Comparison of ENCODE assay signal across 10 cellular contexts in genomic region chr11:82969811-82970210, GRCh38.
A peak's percentile ranks its signal among the peaks of the same experiment; 100 is the strongest.
DNase-seq lines count a peak whose midpoint lies in the region; ATAC-seq and TF ChIP-seq lines count a peak whose summit lies in the region.
"Had no signal": no experiment of that assay in that cellular context is flagged by ENCODE, and none has a peak within 500 bp of the region (broad histone marks: within the 10 kb centered on the region; RNA-seq: fewer than 3 reads in every experiment).

No MANE protein-coding gene starts in this region.

- TF ChIP-seq CTCF in mammary epithelial cell (conservative IDR thresholded peaks at IDR 0.05 in 1 of 2, IDR thresholded peaks at IDR 0.05 in 1 of 2; ENCODE audit: extremely low read depth in 1 of 2, insufficient read depth in 1 of 2, low read depth in 1 of 2, low read length in 2 of 2), result no peak

- H3K4me3 ChIP-seq in MG63 (no peak overlapping the region), mammary epithelial cell (replicated peaks in 1 of 3; ENCODE audit: insufficient read depth in 1 of 3, low read depth in 2 of 3, low read length in 3 of 3) (no peak overlapping the region)

- no peak overlapping the region for H2AFZ ChIP-seq in mammary epithelial cell (ENCODE audit: low read depth, low read length)

- H3K4me2 ChIP-seq in mammary epithelial cell (ENCODE audit: insufficient read depth, low read depth, low read length), result no peak overlapping the region

- H3K4me1 ChIP-seq in mammary epithelial cell (ENCODE audit: insufficient read depth, low read length), result no peaks in the 10 kb centered on the region

- no peaks in the 10 kb centered on the region for H3K79me2 ChIP-seq in mammary epithelial cell (ENCODE audit: insufficient read depth, low read length)

- in situ Hi-C loops in mammary epithelial cell (cut with MboI; ENCODE audit: low sequenced_read_pairs in 2 of 2), result no loop called here

- no peak overlapping the region for H3K9ac ChIP-seq in mammary epithelial cell (ENCODE audit: insufficient read depth, low read length)

- ATAC-seq in GM18499 (IDR thresholded peaks at IDR 0.05; ENCODE audit: insufficient read depth, unreplicated experiment) (peak; percentile 97), GM19455 (IDR thresholded peaks at IDR 0.05; ENCODE audit: unreplicated experiment) (peak; percentile 94), HG03025 (IDR thresholded peaks at IDR 0.05; ENCODE audit: low FRiP score, unreplicated experiment) (peak; percentile 98)

- H3K9me3 ChIP-seq in MG63 (no peaks in the 10 kb centered on the region), mammary epithelial cell (replicated peaks; ENCODE audit: insufficient read depth, low read length) (no peaks in the 10 kb centered on the region)

- 80% methylated on average over 4 of the region's 4 CpGs for WGBS in mammary epithelial cell (ENCODE audit: low coverage, missing lambda C conversion rate)

- no TSS peak for BruUV-seq in mammary epithelial cell (replicated peaks; lab: Mats Ljungman, UMichigan)

- no peaks in the 10 kb centered on the region for H4K20me1 ChIP-seq in mammary epithelial cell (ENCODE audit: insufficient read depth, low read length)

- CTCF ChIA-PET in mammary epithelial cell (lab: Charles Lee; ENCODE audit: low non-redundant PET), result no interaction called here

- peak; percentile 82 for DNase-seq in RPMI8226
- no peak for DNase-seq in MG63
- DNase-seq in cerebellar nuclear complex (lab: John Stamatoyannopoulos, UW), result no peak
- DNase-seq in mammary epithelial cell, result no peak
- DNase-seq in NCI-H2029 treated with DMSO at 0.1 percent for 48 hours (lab: John Stamatoyannopoulos, UW), result no peak
- DNase-seq: activated T-cell treated with anti-CD3 and anti-CD28 coated beads, Interleukin-2, amount 50 U/mL, for 24 hours; SW 1271 had no signal

- intact Hi-C loops in mammary epithelial cell (cut with micrococcal nuclease), result no loop called here

- H3K27me3 ChIP-seq in MG63, result no peaks in the 10 kb centered on the region
- no peaks in the 10 kb centered on the region for H3K27me3 ChIP-seq in mammary epithelial cell (ENCODE audit: insufficient read depth, low read length)

- H3K27ac ChIP-seq in mammary epithelial cell (ENCODE audit: insufficient read depth, low read depth, low read length), result no peak overlapping the region

- dilution Hi-C loops in mammary epithelial cell (cut with HindIII; ENCODE audit: low sequenced_read_pairs), result no loop called here

- no peaks in the 10 kb centered on the region for H3K36me3 ChIP-seq in MG63
- H3K36me3 ChIP-seq in mammary epithelial cell (ENCODE audit: insufficient read depth, low read length), result no peaks in the 10 kb centered on the region
